In the genomic region with DNA sequence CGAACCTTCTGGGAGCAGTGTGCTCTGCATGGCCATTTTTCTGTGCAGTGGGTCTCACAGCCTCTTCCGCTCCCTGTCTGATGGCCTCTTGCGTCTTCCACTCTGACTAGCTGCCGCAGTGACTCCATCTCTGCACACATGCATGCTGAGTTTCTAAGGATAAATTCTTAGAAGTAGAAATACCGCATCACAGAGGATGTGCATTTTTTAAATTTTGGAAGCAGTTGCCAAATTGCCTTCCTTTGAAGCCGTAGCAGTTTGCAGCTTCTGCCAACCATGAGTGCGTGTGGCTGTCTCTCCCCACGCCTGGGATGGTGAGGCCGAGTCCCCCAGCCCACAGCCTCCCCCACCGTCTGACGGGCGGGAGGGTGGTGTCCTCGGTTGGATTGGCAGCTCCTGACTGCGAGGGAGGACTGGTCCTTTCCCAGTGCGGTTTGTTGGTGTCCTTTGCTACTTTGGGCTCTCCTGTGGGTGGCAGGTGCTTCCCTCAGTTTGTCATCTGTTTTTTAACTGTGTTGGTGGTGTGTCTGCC, we compare ENCODE assay signal across 13 cellular contexts. TPM values are rescaled to one million over a fixed set of nuclear protein-coding genes. Genes with fewer than 3 reads are reported as not detected.
DNase-seq lines count a peak whose midpoint lies in the region; ATAC-seq and TF ChIP-seq lines count a peak whose summit lies in the region.
"Had no signal": no experiment of that assay in that cellular context is flagged by ENCODE, and none has a peak within 500 bp of the region (broad histone marks: within the 10 kb centered on the region; RNA-seq: fewer than 3 reads in every experiment).

No MANE protein-coding gene starts in this region.

- H3K27me3 ChIP-seq in GM23338 (ENCODE audit: insufficient read depth), result no peaks in the 10 kb centered on the region

- H3K4me3 ChIP-seq in GM23338 (no peak overlapping the region), astrocyte of the cerebellum (ENCODE audit: low read depth, low read length) (no peak overlapping the region)
- H3K4me3 ChIP-seq: HAP-1, left ventricle myocardium inferior had no signal

- peaks cover 40% of the 10 kb centered on the region for H3K4me1 Mint-ChIP-seq in GM23338
- peaks cover 28 to 62% (median 51%) of the 10 kb centered on the region in 3 donors for H3K4me1 Mint-ChIP-seq in naive B cell

- peaks cover 29% of the 10 kb centered on the region for H3K4me1 ChIP-seq in GM23338 (ENCODE audit: insufficient read depth)
- H3K4me1 ChIP-seq: HAP-1 had no signal

- peaks cover 3% of the 10 kb centered on the region; the same call in 1 of the 2 replicates for H4K20me1 ChIP-seq in GM23338 (replicated peaks; ENCODE audit: insufficient read depth)

- in situ Hi-C loops in astrocyte of the cerebellum (cut with HindIII; ENCODE audit: low sequenced_read_pairs), result no loop called here

- H3K27me3 Mint-ChIP-seq in GM23338 (ENCODE audit: insufficient read depth, low read depth, poor library complexity) (peaks cover 12% of the 10 kb centered on the region), naive B cell (no peaks in the 10 kb centered on the region)
- H3K27me3 Mint-ChIP-seq: activated naive CD8-positive, alpha-beta T cell treated with anti-CD3 and anti-CD28 coated beads, Interleukin-2, amount 50 U/mL, for 24 hours had no signal

- peak overlapping the region; percentile 52 for H3K27ac ChIP-seq in 22Rv1
- H3K27ac ChIP-seq in GM23338 (ENCODE audit: low read depth), result 0 out of 2 replicates have a peak overlapping the region, but pooled peaks have one; percentile 55
- H3K27ac ChIP-seq: left ventricle myocardium inferior, WERI-Rb-1 had no signal

- H3K9me3 Mint-ChIP-seq in GM23338 (no peaks in the 10 kb centered on the region; the same call in 2 of the 3 replicates), naive B cell (no peaks in the 10 kb centered on the region)
- H3K9me3 Mint-ChIP-seq: activated naive CD8-positive, alpha-beta T cell treated with anti-CD3 and anti-CD28 coated beads, Interleukin-2, amount 50 U/mL, for 24 hours had no signal

- no peaks in the 10 kb centered on the region for H3K9me2 ChIP-seq in GM23338 (ENCODE audit: insufficient read depth)

- no peak for TF ChIP-seq CTCF in 22Rv1 (IDR thresholded peaks at IDR 0.05)
- TF ChIP-seq CTCF in GM23338 (conservative IDR thresholded peaks at IDR 0.05; ENCODE audit: low read depth in 2 of 2), result no peak
- no peak for TF ChIP-seq CTCF in astrocyte of the cerebellum (IDR thresholded peaks at IDR 0.05; ENCODE audit: low read depth, low read length, missing control alignments)

- no peak overlapping the region for H2AFZ ChIP-seq in GM23338

- no peaks in the 10 kb centered on the region for H3F3A ChIP-seq in GM23338 (replicated peaks; ENCODE audit: low read depth)

- DNase-seq in GM23338 (ENCODE audit: low spot score), result no peak
- DNase-seq in astrocyte of the cerebellum (ENCODE audit: low read depth), result peak; percentile 28
- DNase-seq in naive B cell, result no peak
- DNase-seq in NCI-H2107 treated with DMSO at 0.1 percent for 48 hours (lab: John Stamatoyannopoulos, UW; ENCODE audit: unreplicated experiment), result no peak
- DNase-seq: activated naive CD8-positive, alpha-beta T cell treated with anti-CD3 and anti-CD28 coated beads, Interleukin-2, amount 50 U/mL, for 24 hours; left ventricle myocardium inferior; WERI-Rb-1 had no signal

- H3K4me3 Mint-ChIP-seq in GM23338 (no peak overlapping the region; the same call in 2 of the 3 replicates), naive B cell (no peak overlapping the region)
- H3K4me3 Mint-ChIP-seq: activated naive CD8-positive, alpha-beta T cell treated with anti-CD3 and anti-CD28 coated beads, Interleukin-2, amount 50 U/mL, for 24 hours had no signal

- no peak for ATAC-seq in GM23338
- no peak for ATAC-seq in naive B cell (ENCODE audit: low read depth in 2 of 2)
- ATAC-seq in GM18861 (IDR thresholded peaks at IDR 0.05; ENCODE audit: unreplicated experiment), result no peak
- no peak for ATAC-seq in HG02588 (IDR thresholded peaks at IDR 0.05; ENCODE audit: unreplicated experiment)
- ATAC-seq in GM21526 (IDR thresholded peaks at IDR 0.05; ENCODE audit: low FRiP score, unreplicated experiment), result no peak
- ATAC-seq: esophagus mucosa had no signal

- 0 out of 2 replicates have a peak overlapping the region, but pooled peaks have one; percentile 14 for H3K4me2 ChIP-seq in GM23338

- peak overlapping the region; percentile 67 for H3K27ac Mint-ChIP-seq in GM23338
- peak overlapping the region in 4 of 6 donors; percentile 28 to 94 (median 84) for H3K27ac Mint-ChIP-seq in naive B cell
- H3K27ac Mint-ChIP-seq: activated naive CD8-positive, alpha-beta T cell treated with anti-CD3 and anti-CD28 coated beads, Interleukin-2, amount 50 U/mL, for 24 hours had no signal

- H3K36me3 Mint-ChIP-seq in GM23338 (ENCODE audit: low read depth) (peaks cover 2% of the 10 kb centered on the region), naive B cell (peaks cover 0 to under 1% of the 10 kb centered on the region in 2 donors)

- H3K36me3 ChIP-seq in GM23338 (ENCODE audit: insufficient read depth), result no peaks in the 10 kb centered on the region

- peaks cover 64% of the 10 kb centered on the region for H3K79me2 ChIP-seq in GM23338 (replicated peaks; ENCODE audit: insufficient read depth)

TF ChIP-seq in GM23338, 12 proteins besides CTCF, POLR2A, EP300 and RAD21 (continues in another document):
- TF ChIP-seq EZH2 (IDR thresholded peaks at IDR 0.05; ENCODE audit: low read depth, unreplicated experiment) (no peak), EZH2phosphoT487 (IDR thresholded peaks at IDR 0.05; ENCODE audit: unreplicated experiment) (no peak), ZNF331 (CRISPR knock-in tag; IDR thresholded peaks at IDR 0.05; ENCODE audit: low read depth) (no peak)
- TF ChIP-seq, protein P1, sequence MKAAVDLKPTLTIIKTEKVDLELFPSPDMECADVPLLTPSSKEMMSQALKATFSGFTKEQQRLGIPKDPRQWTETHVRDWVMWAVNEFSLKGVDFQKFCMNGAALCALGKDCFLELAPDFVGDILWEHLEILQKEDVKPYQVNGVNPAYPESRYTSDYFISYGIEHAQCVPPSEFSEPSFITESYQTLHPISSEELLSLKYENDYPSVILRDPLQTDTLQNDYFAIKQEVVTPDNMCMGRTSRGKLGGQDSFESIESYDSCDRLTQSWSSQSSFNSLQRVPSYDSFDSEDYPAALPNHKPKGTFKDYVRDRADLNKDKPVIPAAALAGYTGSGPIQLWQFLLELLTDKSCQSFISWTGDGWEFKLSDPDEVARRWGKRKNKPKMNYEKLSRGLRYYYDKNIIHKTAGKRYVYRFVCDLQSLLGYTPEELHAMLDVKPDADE (IDR thresholded peaks at IDR 0.05), result no peak
- TF ChIP-seq, protein P2, sequence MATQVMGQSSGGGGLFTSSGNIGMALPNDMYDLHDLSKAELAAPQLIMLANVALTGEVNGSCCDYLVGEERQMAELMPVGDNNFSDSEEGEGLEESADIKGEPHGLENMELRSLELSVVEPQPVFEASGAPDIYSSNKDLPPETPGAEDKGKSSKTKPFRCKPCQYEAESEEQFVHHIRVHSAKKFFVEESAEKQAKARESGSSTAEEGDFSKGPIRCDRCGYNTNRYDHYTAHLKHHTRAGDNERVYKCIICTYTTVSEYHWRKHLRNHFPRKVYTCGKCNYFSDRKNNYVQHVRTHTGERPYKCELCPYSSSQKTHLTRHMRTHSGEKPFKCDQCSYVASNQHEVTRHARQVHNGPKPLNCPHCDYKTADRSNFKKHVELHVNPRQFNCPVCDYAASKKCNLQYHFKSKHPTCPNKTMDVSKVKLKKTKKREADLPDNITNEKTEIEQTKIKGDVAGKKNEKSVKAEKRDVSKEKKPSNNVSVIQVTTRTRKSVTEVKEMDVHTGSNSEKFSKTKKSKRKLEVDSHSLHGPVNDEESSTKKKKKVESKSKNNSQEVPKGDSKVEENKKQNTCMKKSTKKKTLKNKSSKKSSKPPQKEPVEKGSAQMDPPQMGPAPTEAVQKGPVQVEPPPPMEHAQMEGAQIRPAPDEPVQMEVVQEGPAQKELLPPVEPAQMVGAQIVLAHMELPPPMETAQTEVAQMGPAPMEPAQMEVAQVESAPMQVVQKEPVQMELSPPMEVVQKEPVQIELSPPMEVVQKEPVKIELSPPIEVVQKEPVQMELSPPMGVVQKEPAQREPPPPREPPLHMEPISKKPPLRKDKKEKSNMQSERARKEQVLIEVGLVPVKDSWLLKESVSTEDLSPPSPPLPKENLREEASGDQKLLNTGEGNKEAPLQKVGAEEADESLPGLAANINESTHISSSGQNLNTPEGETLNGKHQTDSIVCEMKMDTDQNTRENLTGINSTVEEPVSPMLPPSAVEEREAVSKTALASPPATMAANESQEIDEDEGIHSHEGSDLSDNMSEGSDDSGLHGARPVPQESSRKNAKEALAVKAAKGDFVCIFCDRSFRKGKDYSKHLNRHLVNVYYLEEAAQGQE (IDR thresholded peaks at IDR 0.05; ENCODE audit: unreplicated experiment), result no peak

RNA-seq across cellular contexts. Expression of gene FZR1, which starts 9.8 kb away (rescaled TPM):
- total RNA-seq in GM23338 (2014; rRNA removed; shearing (Covaris generic)), result 38.4 and 39.2 TPM in 2 replicates
- polyA plus RNA-seq in GM23338 (2016; fragmentation: Nextera tagmentation; extraction: Ambion mirVana) (12.9 and 16.1 TPM in 2 replicates), naive B cell (ENCODE audit: low read depth in 6 of 6) (10 to 100 TPM in 4 of 6 donors, 1 to 10 TPM in 2; 5.8 to 20.0 (median 10.7) TPM)

RNA-seq across cellular contexts. Expression of gene DOHH, which starts 15.5 kb away (rescaled TPM):
- total RNA-seq in GM23338 (2014; rRNA removed; shearing (Covaris generic)), result 34.1 and 34.7 TPM in 2 replicates
- polyA plus RNA-seq in GM23338 (2016; fragmentation: Nextera tagmentation; extraction: Ambion mirVana), result 19.0 TPM in 2 replicates
- 10 to 100 TPM in 2 of 6 donors, 1 to 10 TPM in 4; 6.6 to 11.5 (median 7.4) TPM for polyA plus RNA-seq in naive B cell (ENCODE audit: low read depth in 6 of 6)

RNA-seq across cellular contexts. Expression of gene TEKTIP1, which starts 23.0 kb away (rescaled TPM):
- not detected in 2 replicates for total RNA-seq in GM23338 (2014; rRNA removed; shearing (Covaris generic))
- polyA plus RNA-seq in GM23338 (2016; fragmentation: Nextera tagmentation; extraction: Ambion mirVana) (0.50 TPM in 1 of 2 replicates, not detected in the other), naive B cell (ENCODE audit: low read depth in 6 of 6) (under 1 TPM in 1 of 6 donors, not detected in 5; 0.56 TPM)
- total RNA-seq: left ventricle myocardium inferior had no signal

RNA-seq across cellular contexts. Expression of gene SMIM44, which starts 32.7 kb away (rescaled TPM):
- total RNA-seq in GM23338 (2014; rRNA removed; shearing (Covaris generic)), result not detected in 2 replicates
- polyA plus RNA-seq in GM23338 (2016; fragmentation: Nextera tagmentation; extraction: Ambion mirVana) (not detected in 2 replicates), naive B cell (ENCODE audit: low read depth in 6 of 6) (not detected)
- total RNA-seq: esophagus mucosa, left ventricle myocardium inferior had no signal

RNA-seq across cellular contexts. Expression of gene SMIM24, which starts 35.6 kb away (rescaled TPM):
- total RNA-seq in GM23338 (2014; rRNA removed; shearing (Covaris generic)), result 4.7 and 5.0 TPM in 2 replicates
- polyA plus RNA-seq in GM23338 (2016; fragmentation: Nextera tagmentation; extraction: Ambion mirVana) (19.0 and 21.5 TPM in 2 replicates), naive B cell (ENCODE audit: low read depth in 6 of 6) (1 to 10 TPM in 1 of 6 donors, under 1 TPM in 3, not detected in 2; 0.50 to 1.2 (median 0.72) TPM)
- total RNA-seq: esophagus mucosa, left ventricle myocardium inferior had no signal
